ENCODE assay signal across 8 cellular contexts in genomic region chr10:119211176-119211575, GRCh38. TPM values are rescaled to one million over a fixed set of nuclear protein-coding genes. Genes with fewer than 3 reads are reported as not detected.
DNase-seq lines count a peak whose midpoint lies in the region; ATAC-seq and TF ChIP-seq lines count a peak whose summit lies in the region.

No MANE protein-coding gene starts in this region.

- H3K9me3 ChIP-seq in T-helper 17 cell (ENCODE audit: control insufficient read depth, low read length, poor library complexity, severe bottlenecking) (no peaks in the 10 kb centered on the region), esophagus muscularis mucosa (no peaks in the 10 kb centered on the region), prostate gland (no peaks in the 10 kb centered on the region)

- CTCF ChIA-PET in RWPE1 (lab: Yijun Ruan, JAX): interaction anchor here (0.8 to 2.1 kb wide), 3 partner anchors 12 to 234 kb away, joined by 3 to 6 read pairs (median 5); no protein-coding TSS in a partner anchor

- H3K27me3 ChIP-seq in esophagus muscularis mucosa (no peaks in the 10 kb centered on the region), prostate gland (replicated peaks; ENCODE audit: insufficient read depth) (no peaks in the 10 kb centered on the region)

- peaks cover 41% of the 10 kb centered on the region for H3K4me1 Mint-ChIP-seq in T-helper 17 cell

- DNase-seq in Daoy (ENCODE audit: low read depth) (peak; percentile 10), T-helper 17 cell (no peak), esophagus muscularis mucosa (ENCODE audit: extremely low spot score) (no peak), prostate gland (ENCODE audit: low spot score) (no peak), RWPE1 (ENCODE audit: low spot score) (no peak), DMS53 treated with DMSO at 0.1 percent for 48 hours (lab: John Stamatoyannopoulos, UW; ENCODE audit: unreplicated experiment) (no peak), SW 1271 (lab: John Stamatoyannopoulos, UW) (no peak)

- no peaks in the 10 kb centered on the region for H3K27me3 Mint-ChIP-seq in T-helper 17 cell

- ATAC-seq in T-helper 17 cell (no peak), HG02938 (IDR thresholded peaks at IDR 0.05; ENCODE audit: unreplicated experiment) (no peak)

- no peaks in the 10 kb centered on the region for H3K36me3 Mint-ChIP-seq in T-helper 17 cell (ENCODE audit: low read depth)

- POLR2A ChIA-PET in RWPE1 (lab: Yijun Ruan, JAX; ENCODE audit: low non-redundant PET): no interaction called here

- peak overlapping the region; percentile 5 to 74 (median 32) for H3K4me3 ChIP-seq in esophagus muscularis mucosa
- no peak overlapping the region for H3K4me3 ChIP-seq in prostate gland

- WGBS in esophagus muscularis mucosa: 38% methylated on average over 3 of the region's 3 CpGs
- 49% methylated on average over 3 of the region's 3 CpGs for WGBS in prostate gland

- TF ChIP-seq POLR2A in esophagus muscularis mucosa (IDR thresholded peaks at IDR 0.05; ENCODE audit: low read depth) (no peak), prostate gland (IDR thresholded peaks at IDR 0.05) (no peak)

- no peak overlapping the region for H3K4me3 Mint-ChIP-seq in T-helper 17 cell

- H3K36me3 ChIP-seq in esophagus muscularis mucosa: peaks cover 0 to 4% (median 0%) of the 10 kb centered on the region in 4 donors
- H3K36me3 ChIP-seq in prostate gland: no peaks in the 10 kb centered on the region

- TF ChIP-seq EP300 in esophagus muscularis mucosa (IDR thresholded peaks at IDR 0.05): no peak

- intact Hi-C loops in esophagus muscularis mucosa (cut with DNase I): no loop called here
- intact Hi-C loops in prostate gland (cut with DNase I): no loop called here

- TF ChIP-seq CTCF in esophagus muscularis mucosa (IDR thresholded peaks at IDR 0.05) (no peak), prostate gland (IDR thresholded peaks at IDR 0.05) (no peak), RWPE1 (conservative IDR thresholded peaks at IDR 0.05; ENCODE audit: low read depth) (no peak)

- H3K27ac Mint-ChIP-seq in T-helper 17 cell: peak overlapping the region; percentile 94

- H3K27ac ChIP-seq in esophagus muscularis mucosa (replicated peaks in 1 of 4) (peak overlapping the region; percentile 97 to 100 (median 98)), prostate gland (peak overlapping the region; percentile 59 to 93), RWPE1 (no peak overlapping the region)

- H3K4me1 ChIP-seq in esophagus muscularis mucosa (peaks cover 44 to 84% (median 76%) of the 10 kb centered on the region in 4 donors), prostate gland (replicated peaks) (peaks cover 27% of the 10 kb centered on the region)

RNA-seq across cellular contexts. Expression of gene GRK5, which starts 3.8 kb away (rescaled TPM):
- total RNA-seq in Daoy (2014; rRNA removed; shearing (Covaris generic)): 6.1 and 9.8 TPM in 2 replicates
- total RNA-seq in T-helper 17 cell (10 to 100 TPM; 13.9 to 28.5 TPM), esophagus muscularis mucosa (10 to 100 TPM; 39.6 to 64.4 (median 50.7) TPM), prostate gland (10 to 100 TPM in 1 of 2 donors, 1 to 10 TPM in 1; 4.8 to 10.6 TPM)

RNA-seq across cellular contexts. Expression of gene PRDX3, which starts 32.6 kb away (rescaled TPM):
- 171 and 179 TPM in 2 replicates for total RNA-seq in Daoy (2014; rRNA removed; shearing (Covaris generic))
- 10 to 100 TPM; 16.4 to 17.1 TPM for total RNA-seq in T-helper 17 cell
- total RNA-seq in esophagus muscularis mucosa: 100 to 1,000 TPM; 128 to 195 (median 171) TPM
- 100 to 1,000 TPM; 123 to 167 TPM for total RNA-seq in prostate gland

RNA-seq across cellular contexts. Expression of gene SFXN4, which starts 45.7 kb away (rescaled TPM):
- 14.1 and 27.9 TPM in 2 replicates for total RNA-seq in Daoy (2014; rRNA removed; shearing (Covaris generic))
- total RNA-seq in T-helper 17 cell: 1 to 10 TPM; 8.3 to 9.5 TPM
- 10 to 100 TPM; 14.1 to 39.9 (median 17.8) TPM for total RNA-seq in esophagus muscularis mucosa
- 10 to 100 TPM; 19.7 to 22.7 TPM for total RNA-seq in prostate gland

Comparison
In these comparisons a context has a peak if more than half of its experiments do, and no peak if none do; other contexts are left out.
1. H3K4me3 ChIP-seq: peak in esophagus muscularis mucosa (4 of 4); none in prostate gland (0 of 2).